22 cellular contexts compared by ENCODE assay signal in genomic region chr2:49152824-49153223, GRCh38. TPM values are rescaled to one million over a fixed set of nuclear protein-coding genes. Genes with fewer than 3 reads are reported as not detected.
"Had no signal": no experiment of that assay in that cellular context is flagged by ENCODE, and none has a peak within 500 bp of the region (broad histone marks: within the 10 kb centered on the region; RNA-seq: fewer than 3 reads in every experiment).

No MANE protein-coding gene starts in this region.

- H3K4me3 ChIP-seq: esophagus muscularis mucosa, gastroesophageal sphincter, left ventricle myocardium inferior, lung, ovary, prostate gland, right lobe of liver, skin epidermis, thyroid gland had no signal

- H3K4me3 Mint-ChIP-seq: immature natural killer cell; naive thymus-derived CD8-positive, alpha-beta T cell; neural crest cell; type B pancreatic cell had no signal

- H3K27me3 ChIP-seq: esophagus muscularis mucosa, gastroesophageal sphincter, ovary, right lobe of liver, thyroid gland had no signal

- H3K27me3 Mint-ChIP-seq: naive thymus-derived CD8-positive, alpha-beta T cell had no signal

- H3K27ac Mint-ChIP-seq: immature natural killer cell; naive thymus-derived CD8-positive, alpha-beta T cell; type B pancreatic cell had no signal

- H3K9me3 Mint-ChIP-seq: neural crest cell, type B pancreatic cell had no signal

- H3K4me1 ChIP-seq: prostate gland, right lobe of liver, thyroid gland had no signal

- H3K4me1 Mint-ChIP-seq: immature natural killer cell; naive thymus-derived CD8-positive, alpha-beta T cell; neural crest cell had no signal

- DNase-seq: effector memory CD4-positive, alpha-beta T cell; glutamatergic neuron; immature natural killer cell; left ventricle myocardium inferior; mesenchymal stem cell; naive thymus-derived CD8-positive, alpha-beta T cell; nucleus accumbens; ovary; right lobe of liver; stimulated activated CD4-positive, alpha-beta T cell treated with anti-CD3 and anti-CD28 coated beads, Interleukin-12 subunit alpha, Interleukin-12 subunit beta, amount 100 ng/mL, for 4 hours; stimulated activated naive CD4-positive, alpha-beta T cell; thyroid gland had no signal

- H3K27ac ChIP-seq: epithelial cell of prostate, esophagus muscularis mucosa, gastroesophageal sphincter, left ventricle myocardium inferior, ovary, prostate gland, right lobe of liver, skin epidermis, thyroid gland had no signal

- H3K9me3 ChIP-seq: esophagus muscularis mucosa, gastroesophageal sphincter, ovary, prostate gland, right lobe of liver, thyroid gland had no signal

- H3K36me3 Mint-ChIP-seq: naive thymus-derived CD8-positive, alpha-beta T cell; type B pancreatic cell had no signal

- ATAC-seq: gastroesophageal sphincter; naive thymus-derived CD8-positive, alpha-beta T cell; right lobe of liver had no signal

- H3K36me3 ChIP-seq: esophagus muscularis mucosa, gastroesophageal sphincter, left ventricle myocardium inferior, ovary, prostate gland, right lobe of liver, thyroid gland had no signal

RNA-seq across cellular contexts. Expression of gene FSHR, which starts 1.5 kb away (rescaled TPM):
- total RNA-seq: esophagus muscularis mucosa; fibroblast of villous mesenchyme; gastroesophageal sphincter; left ventricle myocardium inferior; lung; mononuclear cell; naive thymus-derived CD8-positive, alpha-beta T cell; neural crest cell had no signal
